Comparison of ENCODE assay signal across 22 cellular contexts in genomic region chr12:31021809-31022492, GRCh38. TPM values are rescaled to one million over a fixed set of nuclear protein-coding genes. Genes with fewer than 3 reads are reported as not detected.
DNase-seq lines count a peak whose midpoint lies in the region; ATAC-seq and TF ChIP-seq lines count a peak whose summit lies in the region.
"Had no signal": no experiment of that assay in that cellular context is flagged by ENCODE, and none has a peak within 500 bp of the region (broad histone marks: within the 10 kb centered on the region; RNA-seq: fewer than 3 reads in every experiment).

No MANE protein-coding gene starts in this region.

- no peaks in the 10 kb centered on the region for H3K27me3 ChIP-seq in hepatocyte
- H3K27me3 ChIP-seq: ovary, sigmoid colon had no signal

- H2AFZ ChIP-seq in hepatocyte, result no peak overlapping the region

- no peaks in the 10 kb centered on the region for H4K20me1 ChIP-seq in hepatocyte (ENCODE audit: insufficient read depth, poor library complexity, severe bottlenecking)

- H3K9me3 ChIP-seq in hepatocyte (ENCODE audit: low read depth), result no peaks in the 10 kb centered on the region
- H3K9me3 ChIP-seq: ovary, sigmoid colon had no signal

- H3K27ac ChIP-seq in hepatocyte, result peak overlapping the region; percentile 20
- H3K27ac ChIP-seq: ovary, sigmoid colon had no signal

- H3K4me1 ChIP-seq in hepatocyte (ENCODE audit: insufficient read depth), result no peaks in the 10 kb centered on the region
- H3K4me1 ChIP-seq: sigmoid colon had no signal

- H3K79me2 ChIP-seq in hepatocyte, result no peaks in the 10 kb centered on the region

- TF ChIP-seq CTCF in AG09309 (IDR thresholded peaks at IDR 0.05; ENCODE audit: control insufficient read depth, insufficient read depth, low read depth, low read length, missing control alignments), result peak; percentile 5
- peak; percentile 17; the same call in 1 of the 2 replicates for TF ChIP-seq CTCF in LNCAP (IDR thresholded peaks at IDR 0.05)
- TF ChIP-seq CTCF in hepatocyte (IDR thresholded peaks at IDR 0.05; ENCODE audit: poor library complexity), result no peak

- no peaks in the 10 kb centered on the region for H3K36me3 ChIP-seq in hepatocyte (replicated peaks; ENCODE audit: insufficient read depth, low read depth)
- H3K36me3 ChIP-seq: ovary, sigmoid colon had no signal

- DNase-seq in AG09309 (ENCODE audit: low read depth), result no peak
- peak; percentile 40 for DNase-seq in amniotic epithelial cell (ENCODE audit: low read depth)
- DNase-seq in hepatocyte (ENCODE audit: low spot score), result no peak
- no peak for DNase-seq in OCI-M1 (lab: John Stamatoyannopoulos, UW)
- DNase-seq in NCI-H2227 treated with DMSO at 0.1 percent for 48 hours (lab: John Stamatoyannopoulos, UW), result no peak
- DNase-seq in central memory CD4-positive, alpha-beta T cell, result no peak
- DNase-seq: activated naive CD8-positive, alpha-beta T cell treated with anti-CD3 and anti-CD28 coated beads for 36 hours; AML-193; GF-D8; HFFc6; kidney; naive B cell; NCI-H1436 treated with DMSO at 0.1 percent for 48 hours; NCI-H510A treated with DMSO at 0.1 percent for 48 hours; stimulated activated CD4-positive, alpha-beta T cell treated with anti-CD3 and anti-CD28 coated beads, Interleukin-2, amount 100 ng/mL, for 24 hours; stimulated activated naive CD8-positive, alpha-beta T cell treated with anti-CD3 and anti-CD28 coated beads, Interleukin-15, amount 100 ng/mL, for 72 hours; T1000 had no signal

- no peak for ATAC-seq in HG02798 (IDR thresholded peaks at IDR 0.05; ENCODE audit: poor library complexity, unreplicated experiment)
- ATAC-seq: GM12878; stimulated activated naive CD8-positive, alpha-beta T cell treated with anti-CD3 and anti-CD28 coated beads, Interleukin-15, amount 100 ng/mL, for 72 hours had no signal

- H3K9me2 ChIP-seq in hepatocyte (replicated peaks; ENCODE audit: insufficient read depth), result no peaks in the 10 kb centered on the region

- WGBS in hepatocyte (ENCODE audit: low lambda C conversion rate, missing lambda C conversion rate), result 30% methylated on average over 4 of the region's 4 CpGs

- no peak overlapping the region for H3K4me3 ChIP-seq in AG09309 (ENCODE audit: control insufficient read depth, low read depth, low read length)
- H3K4me3 ChIP-seq in hepatocyte, result no peak overlapping the region
- H3K4me3 ChIP-seq: GM12878, ovary, sigmoid colon had no signal

- H3K4me2 ChIP-seq in hepatocyte, result no peak overlapping the region

RNA-seq across cellular contexts. Expression of gene DDX11, which starts 51.7 kb away (rescaled TPM):
- total RNA-seq in hepatocyte, result 18.6 and 24.8 TPM in 2 replicates
- polyA plus RNA-seq in hepatocyte, result 29.7 and 37.3 TPM in 2 replicates
